1 cellular context compared by ENCODE assay signal in the genomic region with DNA sequence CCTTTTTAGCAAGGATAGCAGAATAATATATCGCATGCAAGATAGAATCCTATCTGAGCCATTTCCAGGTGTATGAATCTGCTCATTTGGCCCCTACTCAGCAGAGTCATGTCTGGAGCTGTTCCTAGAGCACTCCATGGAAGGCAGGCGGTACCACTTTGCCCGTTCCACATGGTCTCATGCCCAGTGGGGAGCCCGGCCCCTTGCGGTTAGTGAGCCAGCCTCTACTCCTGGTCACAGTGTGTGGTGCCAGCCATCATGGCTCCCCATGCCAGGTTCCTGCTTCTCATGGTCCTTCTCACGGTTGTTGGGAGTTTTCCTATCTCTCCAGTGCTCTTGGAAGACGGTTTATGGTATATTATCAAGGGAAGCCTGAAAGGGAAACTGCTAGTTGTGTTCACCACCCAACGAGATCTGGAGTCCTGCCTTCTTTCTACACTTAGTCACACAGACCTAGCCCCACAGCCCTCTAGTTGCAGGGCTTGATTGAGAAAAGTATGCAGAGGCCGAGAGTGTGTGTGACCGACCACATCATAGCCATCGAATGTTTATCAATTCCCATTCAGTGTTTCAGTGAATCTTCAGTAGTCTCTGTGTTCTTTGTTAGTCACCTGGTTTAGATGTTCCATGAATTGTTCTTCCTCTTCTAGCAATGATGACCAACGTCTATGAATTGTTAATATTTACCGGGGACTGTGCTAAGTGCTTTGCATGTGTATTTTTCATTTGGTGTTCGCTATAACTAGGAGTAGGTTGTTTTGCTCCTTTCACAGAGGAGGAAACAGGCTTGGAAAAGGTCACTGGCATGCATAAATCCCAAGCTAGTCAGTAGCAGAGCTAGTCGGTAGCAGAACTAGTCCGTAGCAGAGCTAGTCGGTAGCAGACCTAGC.
TF ChIP-seq lines count a peak whose summit lies in the region.

No MANE protein-coding gene starts in this region.

TF ChIP-seq in IMR-90, 13 proteins besides CTCF, POLR2A, EP300 and RAD21:
- TF ChIP-seq, protein P1, sequence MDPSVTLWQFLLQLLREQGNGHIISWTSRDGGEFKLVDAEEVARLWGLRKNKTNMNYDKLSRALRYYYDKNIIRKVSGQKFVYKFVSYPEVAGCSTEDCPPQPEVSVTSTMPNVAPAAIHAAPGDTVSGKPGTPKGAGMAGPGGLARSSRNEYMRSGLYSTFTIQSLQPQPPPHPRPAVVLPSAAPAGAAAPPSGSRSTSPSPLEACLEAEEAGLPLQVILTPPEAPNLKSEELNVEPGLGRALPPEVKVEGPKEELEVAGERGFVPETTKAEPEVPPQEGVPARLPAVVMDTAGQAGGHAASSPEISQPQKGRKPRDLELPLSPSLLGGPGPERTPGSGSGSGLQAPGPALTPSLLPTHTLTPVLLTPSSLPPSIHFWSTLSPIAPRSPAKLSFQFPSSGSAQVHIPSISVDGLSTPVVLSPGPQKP (IDR thresholded peaks at IDR 0.05; ENCODE audit: borderline replicate concordance, low read depth, low read length): no peak
- no peak for TF ChIP-seq FOS (IDR thresholded peaks at IDR 0.05; ENCODE audit: low read depth, low read length)
- TF ChIP-seq MXI1 (IDR thresholded peaks at IDR 0.05; ENCODE audit: borderline replicate concordance, low read depth, low read length): no peak
- no peak for TF ChIP-seq MAZ (IDR thresholded peaks at IDR 0.05; ENCODE audit: borderline replicate concordance, low read depth, low read length)
- TF ChIP-seq, protein P2, sequence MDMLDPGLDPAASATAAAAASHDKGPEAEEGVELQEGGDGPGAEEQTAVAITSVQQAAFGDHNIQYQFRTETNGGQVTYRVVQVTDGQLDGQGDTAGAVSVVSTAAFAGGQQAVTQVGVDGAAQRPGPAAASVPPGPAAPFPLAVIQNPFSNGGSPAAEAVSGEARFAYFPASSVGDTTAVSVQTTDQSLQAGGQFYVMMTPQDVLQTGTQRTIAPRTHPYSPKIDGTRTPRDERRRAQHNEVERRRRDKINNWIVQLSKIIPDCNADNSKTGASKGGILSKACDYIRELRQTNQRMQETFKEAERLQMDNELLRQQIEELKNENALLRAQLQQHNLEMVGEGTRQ (IDR thresholded peaks at IDR 0.05; ENCODE audit: low read depth, low read length): no peak
- TF ChIP-seq CHD1 (IDR thresholded peaks at IDR 0.05; ENCODE audit: low read depth, low read length): no peak
- TF ChIP-seq BHLHE40 (IDR thresholded peaks at IDR 0.05; ENCODE audit: low read depth, low read length): no peak
